ENCODE assay signal across 23 cellular contexts in genomic region chr3:42500091-42500490, GRCh38. TPM values are rescaled to one million over a fixed set of nuclear protein-coding genes. Genes with fewer than 3 reads are reported as not detected.
A peak's percentile ranks its signal among the peaks of the same experiment; 100 is the strongest.
DNase-seq lines count a peak whose midpoint lies in the region; ATAC-seq and TF ChIP-seq lines count a peak whose summit lies in the region.
"Had no signal": no experiment of that assay in that cellular context is flagged by ENCODE, and none has a peak within 500 bp of the region (broad histone marks: within the 10 kb centered on the region; RNA-seq: fewer than 3 reads in every experiment).

No MANE protein-coding gene starts in this region.

- H3K4me1 Mint-ChIP-seq in CD4-positive, alpha-beta T cell (ENCODE audit: low read depth), result peaks cover 33% of the 10 kb centered on the region
- peaks cover 37% of the 10 kb centered on the region for H3K4me1 Mint-ChIP-seq in GM23338
- H3K4me1 Mint-ChIP-seq in neural progenitor cell, result peaks cover 27% of the 10 kb centered on the region

- peaks cover 6% of the 10 kb centered on the region; the same call in 1 of the 2 replicates for H3K4me1 ChIP-seq in GM23338 (ENCODE audit: insufficient read depth)
- peaks cover 9% of the 10 kb centered on the region for H3K4me1 ChIP-seq in neural progenitor cell

- H3K9ac ChIP-seq in neural progenitor cell, result no peak overlapping the region

- CTCF ChIA-PET in CD4-positive, alpha-beta T cell (lab: Charles Lee), result no interaction called here

- no peaks in the 10 kb centered on the region for H3K9me3 ChIP-seq in CD4-positive, alpha-beta T cell (ENCODE audit: control insufficient read depth, low read length)
- no peaks in the 10 kb centered on the region for H3K9me3 ChIP-seq in neural progenitor cell (ENCODE audit: low read depth)
- H3K9me3 ChIP-seq: body of pancreas, gastrocnemius medialis, HAP-1, mucosa of descending colon, ovary had no signal

- no peak for TF ChIP-seq CTCF in CD4-positive, alpha-beta T cell (IDR thresholded peaks at IDR 0.05)
- no peak for TF ChIP-seq CTCF in GM23338 (conservative IDR thresholded peaks at IDR 0.05; ENCODE audit: low read depth in 2 of 2)
- TF ChIP-seq CTCF in dorsolateral prefrontal cortex (IDR thresholded peaks at IDR 0.05 in 54 of 56, conservative IDR thresholded peaks at IDR 0.05 in 2 of 56; ENCODE audit: low read depth in 1 of 56, partially characterized antibody in 56 of 56), result no peak
- TF ChIP-seq CTCF in neural progenitor cell (IDR thresholded peaks at IDR 0.05), result no peak

- ATAC-seq in CD4-positive, alpha-beta T cell (ENCODE audit: poor library complexity), result no peak
- ATAC-seq in GM23338 (no peak), GM21825 (IDR thresholded peaks at IDR 0.05; ENCODE audit: unreplicated experiment) (no peak)
- ATAC-seq: activated naive CD4-positive, alpha-beta T cell treated with anti-CD3 and anti-CD28 coated beads, Interleukin-2, amount 50 U/mL, for 72 hours; body of pancreas; gastrocnemius medialis; mucosa of descending colon had no signal

- no peaks in the 10 kb centered on the region for H3K9me3 Mint-ChIP-seq in CD4-positive, alpha-beta T cell
- H3K9me3 Mint-ChIP-seq in GM23338 (peaks cover 3% of the 10 kb centered on the region; the same call in 1 of the 3 replicates), neural progenitor cell (peaks cover 2% of the 10 kb centered on the region)
- H3K9me3 Mint-ChIP-seq: activated naive CD4-positive, alpha-beta T cell treated with anti-CD3 and anti-CD28 coated beads, Interleukin-2, amount 50 U/mL, for 72 hours; T-helper 1 cell treated with Interleukin-12 subunit alpha and Interleukin-12 subunit beta and Interleukin-4 antibody, amounts not matched to agents 30 μg/mL and 1 μg/mL, for 36 hours had no signal

- H3K27ac ChIP-seq in CD4-positive, alpha-beta T cell (ENCODE audit: low read depth, low read length), result no peak overlapping the region
- H3K27ac ChIP-seq in GM23338 (ENCODE audit: low read depth), result no peak overlapping the region
- peak overlapping the region in 38 of 59 donors; percentile 13 to 88 (median 68) for H3K27ac ChIP-seq in dorsolateral prefrontal cortex
- no peak overlapping the region for H3K27ac ChIP-seq in neural progenitor cell
- H3K27ac ChIP-seq: body of pancreas, gastrocnemius medialis, ovary had no signal

- no peak overlapping the region for H3K4me3 ChIP-seq in GM23338
- no peak overlapping the region for H3K4me3 ChIP-seq in dorsolateral prefrontal cortex
- no peak overlapping the region for H3K4me3 ChIP-seq in neural progenitor cell
- H3K4me3 ChIP-seq: body of pancreas, gastrocnemius medialis, HAP-1, mucosa of descending colon, ovary had no signal

- intact Hi-C loops in CD4-positive, alpha-beta T cell (cut with DNase I, micrococcal nuclease), result loop anchor here in 1 of 2 experiments (5.0 to 10.0 kb wide), 3 partner anchors 252 to 1125 kb away; partner anchors contain the start of gene ANO10
- intact Hi-C loops in dorsolateral prefrontal cortex (cut with DNase I), result loop anchor here (2.0 to 5.0 kb wide), 3 partner anchors 41 to 247 kb away; no protein-coding TSS in a partner anchor

- H3K9me2 ChIP-seq in GM23338 (ENCODE audit: insufficient read depth), result no peaks in the 10 kb centered on the region

- H2AFZ ChIP-seq in GM23338 (no peak overlapping the region), neural progenitor cell (replicated peaks) (no peak overlapping the region)

- no peaks in the 10 kb centered on the region for H4K20me1 ChIP-seq in GM23338 (replicated peaks; ENCODE audit: insufficient read depth)
- peaks cover 4% of the 10 kb centered on the region for H4K20me1 ChIP-seq in neural progenitor cell (ENCODE audit: low read depth)

- peaks cover 10% of the 10 kb centered on the region for H3K27me3 ChIP-seq in CD4-positive, alpha-beta T cell (ENCODE audit: control insufficient read depth, insufficient read depth, low read length)
- H3K27me3 ChIP-seq in GM23338 (ENCODE audit: insufficient read depth) (peaks cover 55% of the 10 kb centered on the region), dorsolateral prefrontal cortex (peaks cover 0 to 9% (median 0%) of the 10 kb centered on the region in 45 donors), neural progenitor cell (peaks cover 70% of the 10 kb centered on the region)
- H3K27me3 ChIP-seq: ovary had no signal

- H3F3A ChIP-seq in GM23338 (replicated peaks; ENCODE audit: low read depth) (no peaks in the 10 kb centered on the region), neural progenitor cell (ENCODE audit: low read depth) (peaks cover 6% of the 10 kb centered on the region)

- H3K79me2 ChIP-seq in GM23338 (replicated peaks; ENCODE audit: insufficient read depth) (no peaks in the 10 kb centered on the region), neural progenitor cell (ENCODE audit: low read depth) (no peaks in the 10 kb centered on the region)

- peak overlapping the region; percentile 91 for H3K4me3 Mint-ChIP-seq in CD4-positive, alpha-beta T cell
- peak overlapping the region; percentile 88 for H3K4me3 Mint-ChIP-seq in GM23338
- peak overlapping the region; percentile 85 for H3K4me3 Mint-ChIP-seq in neural progenitor cell

- no peaks in the 10 kb centered on the region for H3K36me3 ChIP-seq in GM23338 (ENCODE audit: insufficient read depth)
- no peaks in the 10 kb centered on the region for H3K36me3 ChIP-seq in neural progenitor cell
- H3K36me3 ChIP-seq: gastrocnemius medialis, HAP-1, ovary had no signal

- DNase-seq in CD4-positive, alpha-beta T cell, result peak in 1 of 10 experiments; percentile 23
- no peak for DNase-seq in GM23338 (ENCODE audit: low spot score)
- DNase-seq in dorsolateral prefrontal cortex, result peak in 1 of 10 donors; percentile 18
- no peak for DNase-seq in neural progenitor cell (ENCODE audit: low spot score)
- no peak for DNase-seq in NOMO-1 (lab: John Stamatoyannopoulos, UW; ENCODE audit: unreplicated experiment in 2 of 2)
- DNase-seq in NCI-H524 (lab: John Stamatoyannopoulos, UW), result no peak
- DNase-seq in NCI-H69 (lab: John Stamatoyannopoulos, UW), result no peak
- DNase-seq: activated CD4-positive, CD25-positive, alpha-beta regulatory T cell; AML-193; gastrocnemius medialis; MM.1S; mucosa of descending colon; NCI-H187 treated with DMSO at 0.1 percent for 48 hours; NCI-H446; ovary; SHP77 treated with DMSO at 0.1 percent for 48 hours; substantia nigra had no signal

- peaks cover 22% of the 10 kb centered on the region for H3K27me3 Mint-ChIP-seq in CD4-positive, alpha-beta T cell
- peaks cover 42% of the 10 kb centered on the region for H3K27me3 Mint-ChIP-seq in GM23338 (ENCODE audit: insufficient read depth, low read depth, poor library complexity)
- H3K27me3 Mint-ChIP-seq in neural progenitor cell (ENCODE audit: insufficient read depth, low read depth), result peaks cover 57% of the 10 kb centered on the region

- H3K4me2 ChIP-seq in GM23338, result no peak overlapping the region
- no peak overlapping the region for H3K4me2 ChIP-seq in neural progenitor cell

- no peak overlapping the region for H3K27ac Mint-ChIP-seq in CD4-positive, alpha-beta T cell
- H3K27ac Mint-ChIP-seq in GM23338 (no peak overlapping the region), neural progenitor cell (no peak overlapping the region)
- H3K27ac Mint-ChIP-seq: activated naive CD4-positive, alpha-beta T cell treated with anti-CD3 and anti-CD28 coated beads, Interleukin-2, amount 50 U/mL, for 72 hours; T-helper 1 cell treated with Interleukin-12 subunit alpha and Interleukin-12 subunit beta and Interleukin-4 antibody, amounts not matched to agents 30 μg/mL and 1 μg/mL, for 36 hours had no signal

- POLR2A ChIA-PET in CD4-positive, alpha-beta T cell (lab: Charles Lee), result no interaction called here

- peaks cover 5% of the 10 kb centered on the region for H3K36me3 Mint-ChIP-seq in CD4-positive, alpha-beta T cell (ENCODE audit: low read depth)
- no peaks in the 10 kb centered on the region; the same call in 2 of the 3 replicates for H3K36me3 Mint-ChIP-seq in GM23338 (ENCODE audit: low read depth)
- H3K36me3 Mint-ChIP-seq in neural progenitor cell, result no peaks in the 10 kb centered on the region
- H3K36me3 Mint-ChIP-seq: activated naive CD4-positive, alpha-beta T cell treated with anti-CD3 and anti-CD28 coated beads, Interleukin-2, amount 50 U/mL, for 72 hours had no signal

TF ChIP-seq in GM23338, 12 proteins besides CTCF, POLR2A, EP300 and RAD21 (continues in another document):
- TF ChIP-seq POLR2AphosphoS5 (IDR thresholded peaks at IDR 0.05; ENCODE audit: low read depth) (no peak), EZH2phosphoT487 (IDR thresholded peaks at IDR 0.05; ENCODE audit: unreplicated experiment) (no peak), ZNF331 (CRISPR knock-in tag; IDR thresholded peaks at IDR 0.05; ENCODE audit: low read depth) (no peak), ZNF114 (CRISPR knock-in tag; IDR thresholded peaks at IDR 0.05) (no peak)
- TF ChIP-seq, protein P1, sequence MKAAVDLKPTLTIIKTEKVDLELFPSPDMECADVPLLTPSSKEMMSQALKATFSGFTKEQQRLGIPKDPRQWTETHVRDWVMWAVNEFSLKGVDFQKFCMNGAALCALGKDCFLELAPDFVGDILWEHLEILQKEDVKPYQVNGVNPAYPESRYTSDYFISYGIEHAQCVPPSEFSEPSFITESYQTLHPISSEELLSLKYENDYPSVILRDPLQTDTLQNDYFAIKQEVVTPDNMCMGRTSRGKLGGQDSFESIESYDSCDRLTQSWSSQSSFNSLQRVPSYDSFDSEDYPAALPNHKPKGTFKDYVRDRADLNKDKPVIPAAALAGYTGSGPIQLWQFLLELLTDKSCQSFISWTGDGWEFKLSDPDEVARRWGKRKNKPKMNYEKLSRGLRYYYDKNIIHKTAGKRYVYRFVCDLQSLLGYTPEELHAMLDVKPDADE (IDR thresholded peaks at IDR 0.05), result no peak

RNA-seq across cellular contexts. Expression of gene VIPR1, which starts 2.4 kb away (rescaled TPM):
- 10 to 100 TPM; 66.8 to 67.6 TPM for total RNA-seq in CD4-positive, alpha-beta T cell
- total RNA-seq in GM23338 (2014; rRNA removed; shearing (Covaris generic)), result 13.9 and 19.3 TPM in 2 replicates
- polyA plus RNA-seq in GM23338 (2016; fragmentation: Nextera tagmentation; extraction: Ambion mirVana), result 4.9 and 6.3 TPM in 2 replicates
- 10 to 100 TPM; 15.9 to 69.4 (median 40.2) TPM for total RNA-seq in dorsolateral prefrontal cortex
- total RNA-seq in neural progenitor cell (ENCODE audit: low replicate concordance), result 1.4 and 2.9 TPM in 2 replicates
- total RNA-seq: dermis microvascular lymphatic vessel endothelial cell had no signal

Comparison
In these comparisons a context has a peak if more than half of its experiments do, and no peak if none do; other contexts are left out.
1. H3K27ac ChIP-seq: peak in dorsolateral prefrontal cortex (38 of 59); none in CD4-positive, alpha-beta T cell (single experiment), GM23338 (single experiment) and neural progenitor cell (single experiment).
2. Peak in every context shown above with its lines, with median percentiles within 50 percentile points of each other: H3K4me3 Mint-ChIP-seq.